In the genomic region with DNA sequence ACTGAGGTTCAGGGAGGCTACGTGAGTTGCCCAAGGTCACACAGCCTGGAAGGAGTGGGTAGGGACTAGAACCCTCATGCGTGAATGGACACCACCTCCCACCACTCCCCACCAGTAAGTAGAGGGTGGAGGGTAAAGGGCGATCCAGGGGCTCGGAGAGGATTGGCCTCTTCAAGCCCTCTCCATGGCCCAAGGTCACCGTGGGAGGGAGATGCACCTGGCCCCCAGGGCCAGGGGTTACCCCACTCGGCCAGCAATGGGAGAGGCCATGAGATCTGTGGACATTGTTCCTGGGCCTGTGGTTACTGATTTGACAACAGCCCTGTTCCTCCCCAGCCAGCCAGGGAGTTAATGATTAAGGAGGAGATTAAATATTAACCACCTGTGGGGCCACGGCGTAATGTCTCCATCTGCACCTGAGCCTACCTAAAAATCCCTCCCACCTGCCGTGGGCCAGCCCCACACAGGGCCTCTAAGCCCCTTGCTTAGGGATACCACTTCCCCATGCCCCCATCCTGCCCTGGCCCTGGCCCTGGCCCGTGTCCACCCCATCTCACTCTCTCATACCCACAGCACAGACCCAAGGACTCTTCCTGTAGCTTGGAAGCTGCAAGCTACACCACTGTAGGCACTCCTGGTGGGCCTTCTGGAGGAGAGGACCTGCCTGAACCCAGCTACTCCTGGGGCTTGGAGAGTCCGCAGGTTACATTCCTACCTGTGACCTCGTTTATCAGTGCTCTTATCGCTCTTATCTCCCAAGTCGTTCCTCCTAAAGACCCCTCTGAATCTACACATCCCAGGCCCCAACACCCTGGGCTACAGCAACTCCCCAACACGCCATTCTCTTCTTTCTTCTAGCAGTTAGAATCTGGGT, we compare ENCODE assay signal across 9 cellular contexts. TPM values are rescaled to one million over a fixed set of nuclear protein-coding genes. Genes with fewer than 3 reads are reported as not detected.
DNase-seq lines count a peak whose midpoint lies in the region; ATAC-seq and TF ChIP-seq lines count a peak whose summit lies in the region.
"Had no signal": no experiment of that assay in that cellular context is flagged by ENCODE, and none has a peak within 500 bp of the region (broad histone marks: within the 10 kb centered on the region; RNA-seq: fewer than 3 reads in every experiment).

No MANE protein-coding gene starts in this region.

- H2BK5ac ChIP-seq in neuronal stem cell (ENCODE audit: low read length), result no peak overlapping the region

- H3K18ac ChIP-seq in neuronal stem cell (ENCODE audit: low read length), result peak overlapping the region; percentile 74

- H2BK120ac ChIP-seq in neuronal stem cell (ENCODE audit: low read depth, low read length), result no peak overlapping the region

- H3K36me3 Mint-ChIP-seq in activated CD8-positive, alpha-beta T cell treated with anti-CD3 and anti-CD28 coated beads for 36 hours (ENCODE audit: low read depth), result no peaks in the 10 kb centered on the region

- peak; percentile 68 for ATAC-seq in GM18909 (IDR thresholded peaks at IDR 0.05; ENCODE audit: poor library complexity, unreplicated experiment)
- ATAC-seq in HG02798 (IDR thresholded peaks at IDR 0.05; ENCODE audit: poor library complexity, unreplicated experiment), result peak; percentile 50
- ATAC-seq in activated CD8-positive, alpha-beta T cell treated with anti-CD3 and anti-CD28 coated beads for 36 hours, result no peak
- ATAC-seq in HG02852 (IDR thresholded peaks at IDR 0.05; ENCODE audit: unreplicated experiment), result no peak

- TF ChIP-seq CTCF in activated CD8-positive, alpha-beta T cell treated with anti-CD3 and anti-CD28 coated beads for 36 hours (IDR thresholded peaks at IDR 0.05), result no peak

- H3K4me3 Mint-ChIP-seq in activated CD8-positive, alpha-beta T cell treated with anti-CD3 and anti-CD28 coated beads for 36 hours, result peak overlapping the region; percentile 67
- H3K4me3 Mint-ChIP-seq: HFFc6 had no signal

- H3K4ac ChIP-seq in neuronal stem cell (ENCODE audit: low read length), result no peak overlapping the region

- H3K9me3 Mint-ChIP-seq in activated CD8-positive, alpha-beta T cell treated with anti-CD3 and anti-CD28 coated beads for 36 hours, result no peaks in the 10 kb centered on the region
- H3K9me3 Mint-ChIP-seq: HFFc6 had no signal

- H3K4me3 ChIP-seq in neuronal stem cell (ENCODE audit: low read length in 2 of 2), result no peak overlapping the region

- no peaks in the 10 kb centered on the region for H3K27me3 ChIP-seq in neuronal stem cell (ENCODE audit: control insufficient read depth in 3 of 3, insufficient read depth in 3 of 3, low read depth in 1 of 3, low read length in 3 of 3)

- intact Hi-C loops in activated CD8-positive, alpha-beta T cell treated with anti-CD3 and anti-CD28 coated beads for 36 hours (cut with micrococcal nuclease), result loop anchor here (2.0 kb wide), 2 partner anchors 19 to 57 kb away; no protein-coding TSS in a partner anchor

- H4K8ac ChIP-seq in neuronal stem cell (ENCODE audit: low read depth, low read length), result no peak overlapping the region

- H3K9ac ChIP-seq in neuronal stem cell (ENCODE audit: low read depth, low read length, poor library complexity), result no peak overlapping the region

- no peak overlapping the region for H3K4me2 ChIP-seq in neuronal stem cell (ENCODE audit: insufficient read depth, low read length, poor library complexity, severe bottlenecking)

- H3K27ac ChIP-seq in neuronal stem cell (replicated peaks; ENCODE audit: low read length), result no peak overlapping the region
- H3K27ac ChIP-seq in caudate nucleus (ENCODE audit: low read depth, low read length), result no peak overlapping the region

- CTCF ChIA-PET in activated CD8-positive, alpha-beta T cell treated with anti-CD3 and anti-CD28 coated beads for 36 hours (lab: Charles Lee), result interaction anchor here (0.5 to 3.3 kb wide), 12 partner anchors 22 to 109 kb away, joined by 3 to 14 read pairs (median 4); no protein-coding TSS in a partner anchor

- H3K4me1 ChIP-seq in neuronal stem cell (ENCODE audit: control insufficient read depth in 2 of 2, insufficient read depth in 1 of 2, low read depth in 1 of 2, low read length in 2 of 2), result peaks cover 8 to 11% of the 10 kb centered on the region in 2 donors

- no CpG with 5 or more reads among the region's 15 CpGs for WGBS in neuronal stem cell (ENCODE audit: extremely low coverage in 2 of 2, insufficient read length in 2 of 2, insufficient replicate concordance in 1 of 2), 2 donors

- no peaks in the 10 kb centered on the region for H3K27me3 Mint-ChIP-seq in activated CD8-positive, alpha-beta T cell treated with anti-CD3 and anti-CD28 coated beads for 36 hours

- H3K14ac ChIP-seq in neuronal stem cell (ENCODE audit: low read length), result peak overlapping the region; percentile 49

- H3K79me1 ChIP-seq in neuronal stem cell (ENCODE audit: low read depth, low read length), result no peaks in the 10 kb centered on the region

- peak overlapping the region; percentile 37 for H3K23ac ChIP-seq in neuronal stem cell (ENCODE audit: low read depth, low read length, poor library complexity)

- H3K9me3 ChIP-seq in neuronal stem cell (replicated peaks in 1 of 2; ENCODE audit: control insufficient read depth in 2 of 2, insufficient read depth in 1 of 2, low read depth in 1 of 2, low read length in 2 of 2), result no peaks in the 10 kb centered on the region

- peak overlapping the region; percentile 9 for H2BK15ac ChIP-seq in neuronal stem cell (ENCODE audit: low read length)

- H3K27ac Mint-ChIP-seq in activated CD8-positive, alpha-beta T cell treated with anti-CD3 and anti-CD28 coated beads for 36 hours, result peak overlapping the region; percentile 87
- H3K27ac Mint-ChIP-seq: HFFc6 had no signal

- no peak for DNase-seq in activated CD8-positive, alpha-beta T cell treated with anti-CD3 and anti-CD28 coated beads for 36 hours
- DNase-seq in neuronal stem cell (ENCODE audit: low spot score) (no peak), nucleus accumbens (lab: John Stamatoyannopoulos, UW) (no peak), caudate nucleus (lab: John Stamatoyannopoulos, UW) (no peak), OCI-M2 (lab: John Stamatoyannopoulos, UW; ENCODE audit: unreplicated experiment) (no peak)
- DNase-seq: HFFc6 had no signal

- H3K36me3 ChIP-seq in neuronal stem cell (replicated peaks in 1 of 2; ENCODE audit: control insufficient read depth in 2 of 2, insufficient read depth in 2 of 2, low read length in 2 of 2), result no peaks in the 10 kb centered on the region

- H3K4me1 Mint-ChIP-seq in activated CD8-positive, alpha-beta T cell treated with anti-CD3 and anti-CD28 coated beads for 36 hours (ENCODE audit: low read depth), result peaks cover 56% of the 10 kb centered on the region

- H2AK5ac ChIP-seq in neuronal stem cell (ENCODE audit: low read depth, low read length), result peak overlapping the region; percentile 65

- POLR2A ChIA-PET in activated CD8-positive, alpha-beta T cell treated with anti-CD3 and anti-CD28 coated beads for 36 hours (lab: Charles Lee), result interaction anchor here (0.6 to 4.1 kb wide), 14 partner anchors 14 to 985 kb away, joined by 3 to 24 read pairs (median 4); a partner anchor contains a TSS

- H4K91ac ChIP-seq in neuronal stem cell (ENCODE audit: low read depth, low read length, poor library complexity), result no peak overlapping the region

- H2BK12ac ChIP-seq in neuronal stem cell (ENCODE audit: low read length), result no peak overlapping the region

- no peak overlapping the region for H2AFZ ChIP-seq in neuronal stem cell (ENCODE audit: low read length)

RNA-seq across cellular contexts. Expression of a gene that starts 32.2 kb away (rescaled TPM):
- total RNA-seq in activated CD8-positive, alpha-beta T cell treated with anti-CD3 and anti-CD28 coated beads for 36 hours, result 100 to 1,000 TPM; 102 to 106 TPM
- 39.5 TPM for polyA plus RNA-seq in neuronal stem cell (2013, experiment 1 of 2)
- 40.0 TPM for polyA plus RNA-seq in neuronal stem cell (2013, experiment 2 of 2)

Comparison
In these comparisons a context has a peak if more than half of its experiments do, and no peak if none do; other contexts are left out.
1. ATAC-seq: peak in GM18909 (single experiment) and HG02798 (single experiment); none in activated CD8-positive, alpha-beta T cell treated with anti-CD3 and anti-CD28 coated beads for 36 hours (single experiment) and HG02852 (single experiment).